ENCODE assay signal across 8 cellular contexts in the genomic region with DNA sequence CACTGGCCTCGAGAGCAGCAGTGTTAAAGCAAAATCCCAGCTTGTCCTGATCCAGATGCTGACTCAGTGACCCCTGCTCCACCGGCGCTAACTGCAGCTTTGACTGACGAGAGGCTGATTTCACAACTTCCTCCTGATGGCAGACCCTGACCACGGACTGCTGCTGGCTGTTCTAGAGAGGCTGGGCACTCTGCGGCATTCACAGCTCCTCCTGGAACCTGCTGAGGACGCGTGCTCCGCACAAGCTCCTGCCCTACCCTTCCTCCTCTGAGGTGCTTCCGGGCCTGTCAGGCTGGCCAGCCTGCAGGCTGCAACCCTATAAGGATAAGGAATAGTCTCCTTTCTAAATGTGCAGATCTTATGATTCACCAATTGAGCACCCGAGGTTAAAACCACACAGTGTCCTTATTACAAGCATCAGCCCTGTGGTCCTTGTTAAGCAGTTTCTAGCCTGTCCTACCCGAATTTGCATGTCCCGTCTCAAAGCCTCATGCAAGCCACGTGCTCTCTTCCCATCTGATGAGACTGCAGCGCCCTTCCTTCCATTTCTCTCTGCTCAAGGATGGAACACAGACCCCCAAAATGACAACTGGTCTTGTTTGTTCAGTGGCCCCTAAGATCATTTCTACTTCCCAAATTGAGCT. TPM values are rescaled to one million over a fixed set of nuclear protein-coding genes. Genes with fewer than 3 reads are reported as not detected.
A peak's percentile ranks its signal among the peaks of the same experiment; 100 is the strongest.
DNase-seq lines count a peak whose midpoint lies in the region; ATAC-seq and TF ChIP-seq lines count a peak whose summit lies in the region.

No MANE protein-coding gene starts in this region.

- H3K4me3 ChIP-seq in heart left ventricle (no peak overlapping the region), adipocyte (ENCODE audit: low read length) (peak overlapping the region; percentile 52), uterus (no peak overlapping the region)

- H3K27ac ChIP-seq in heart left ventricle (peak overlapping the region in 3 of 12 donors; percentile 8 to 75 (median 16)), uterus (peak overlapping the region; percentile 8 to 45)

- ATAC-seq in heart left ventricle: peak in 3 of 4 donors; percentile 32 to 68 (median 49)
- ATAC-seq in left lobe of liver: peak; percentile 10

- peak overlapping the region; percentile 70 for H3K9ac ChIP-seq in adipocyte (ENCODE audit: low read length)

- peaks cover 4 to 100% (median 97%) of the 10 kb centered on the region in 9 donors for H3K36me3 ChIP-seq in heart left ventricle
- peaks cover 92% of the 10 kb centered on the region for H3K36me3 ChIP-seq in adipocyte (ENCODE audit: control insufficient read depth, insufficient read depth, low read length, severe bottlenecking)
- H3K36me3 ChIP-seq in uterus: no peaks in the 10 kb centered on the region

- 69 to 91% (median 79%) methylated on average over 14 to 15 of the region's 15 CpGs for WGBS in heart left ventricle, 4 donors

- H3K27me3 ChIP-seq in heart left ventricle (no peaks in the 10 kb centered on the region), adipocyte (replicated peaks; ENCODE audit: control insufficient read depth, insufficient read depth, low read length) (no peaks in the 10 kb centered on the region), uterus (no peaks in the 10 kb centered on the region)

- no peak for DNase-seq in heart left ventricle
- DNase-seq in cardiac septum (ENCODE audit: low spot score): no peak
- DNase-seq in adipocyte (ENCODE audit: low read depth): peak; percentile 85
- no peak for DNase-seq in left lobe of liver (ENCODE audit: low spot score)
- DNase-seq in uterus: peak in 1 of 2 donors; percentile 26
- no peak for DNase-seq in DMS53 (lab: John Stamatoyannopoulos, UW)
- no peak for DNase-seq in HUDEP-2 (lab: John Stamatoyannopoulos, UW; ENCODE audit: unreplicated experiment in 76 of 76)
- no peak for DNase-seq in activated naive CD4-positive, alpha-beta T cell (lab: John Stamatoyannopoulos, UW)

- H3K4me1 ChIP-seq in heart left ventricle: peaks cover 0 to 16% (median 0%) of the 10 kb centered on the region in 12 donors
- H3K4me1 ChIP-seq in adipocyte (ENCODE audit: control insufficient read depth, insufficient read depth, low read length): peaks cover 22% of the 10 kb centered on the region
- no peaks in the 10 kb centered on the region for H3K4me1 ChIP-seq in uterus

- TF ChIP-seq POLR2A in heart left ventricle (IDR thresholded peaks at IDR 0.05): no peak
- TF ChIP-seq POLR2A in uterus (IDR thresholded peaks at IDR 0.05): no peak

- TF ChIP-seq CTCF in heart left ventricle (IDR thresholded peaks at IDR 0.05): no peak
- no peak for TF ChIP-seq CTCF in uterus (IDR thresholded peaks at IDR 0.05)

- no peaks in the 10 kb centered on the region for H3K9me3 ChIP-seq in heart left ventricle
- no peaks in the 10 kb centered on the region for H3K9me3 ChIP-seq in adipocyte (ENCODE audit: control insufficient read depth, low read length)
- no peaks in the 10 kb centered on the region for H3K9me3 ChIP-seq in uterus

- intact Hi-C loops in heart left ventricle (cut with DNase I) (no loop called here), cardiac septum (cut with DNase I) (no loop called here), uterus (cut with DNase I; ENCODE audit: low total_unique reads) (no loop called here)

RNA-seq across cellular contexts. Expression of a gene that starts 35.5 kb away (rescaled TPM):
- total RNA-seq in heart left ventricle (10 to 100 TPM in 1 of 9 donors, 1 to 10 TPM in 8; 2.8 to 12.5 (median 4.7) TPM), cardiac septum (3.6 TPM), left lobe of liver (4.0 TPM), uterus (10 to 100 TPM in 1 of 4 donors, 1 to 10 TPM in 2, under 1 TPM in 1; 0.51 to 36.0 (median 7.8) TPM)
- 1 to 10 TPM; 1.1 to 3.7 TPM for polyA plus RNA-seq in heart left ventricle
